Comparison of ENCODE assay signal across 2 cellular contexts in the genomic region with DNA sequence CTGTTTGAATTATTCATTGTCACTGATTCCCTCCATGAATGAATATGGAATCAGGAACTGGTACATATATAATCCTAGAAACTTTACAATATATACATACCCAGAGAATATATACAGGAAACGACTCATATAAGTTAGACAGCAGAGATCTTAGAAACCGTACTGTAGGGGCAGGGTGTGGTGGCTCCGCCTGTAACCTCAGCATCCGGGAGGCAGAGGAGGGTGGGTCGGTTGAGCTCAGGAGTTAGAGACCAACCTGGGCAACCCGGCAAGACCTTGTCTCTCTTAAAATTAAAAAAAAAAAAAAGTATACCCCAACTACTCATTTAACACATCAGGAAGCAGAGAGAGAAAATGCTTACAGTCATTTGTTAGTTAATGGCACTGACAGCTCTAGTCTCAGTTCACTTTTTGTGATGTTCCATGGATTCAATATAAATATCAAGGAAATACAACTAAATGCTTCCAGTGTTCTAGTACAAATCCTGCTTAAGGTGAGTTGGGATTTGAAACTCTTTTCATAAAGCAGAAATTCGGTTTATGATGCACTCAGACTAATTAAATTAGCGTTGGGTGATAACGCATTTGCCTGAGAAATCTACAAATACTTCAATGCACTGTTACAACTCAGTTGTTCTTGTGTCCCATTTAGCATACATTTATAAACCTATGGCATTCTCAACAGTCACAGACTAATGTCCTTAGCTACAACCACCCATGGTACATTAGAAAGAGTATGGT.
TF ChIP-seq lines count a peak whose summit lies in the region.

No MANE protein-coding gene starts in this region.

TF ChIP-seq in SK-N-SH, 30 proteins besides CTCF, POLR2A, EP300 and RAD21 (continued from another document):
- TF ChIP-seq, protein P1, sequence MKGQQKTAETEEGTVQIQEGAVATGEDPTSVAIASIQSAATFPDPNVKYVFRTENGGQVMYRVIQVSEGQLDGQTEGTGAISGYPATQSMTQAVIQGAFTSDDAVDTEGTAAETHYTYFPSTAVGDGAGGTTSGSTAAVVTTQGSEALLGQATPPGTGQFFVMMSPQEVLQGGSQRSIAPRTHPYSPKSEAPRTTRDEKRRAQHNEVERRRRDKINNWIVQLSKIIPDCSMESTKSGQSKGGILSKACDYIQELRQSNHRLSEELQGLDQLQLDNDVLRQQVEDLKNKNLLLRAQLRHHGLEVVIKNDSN (IDR thresholded peaks at IDR 0.05; ENCODE audit: borderline replicate concordance, low read depth), result no peak
- TF ChIP-seq TAF1 (IDR thresholded peaks at IDR 0.05; ENCODE audit: borderline replicate concordance, low read depth, low read length), result no peak
- TF ChIP-seq RXRA (IDR thresholded peaks at IDR 0.05; ENCODE audit: borderline replicate concordance, low read depth), result no peak
- no peak for TF ChIP-seq RFX5 (IDR thresholded peaks at IDR 0.05; ENCODE audit: low read length)
- TF ChIP-seq, protein P2, sequence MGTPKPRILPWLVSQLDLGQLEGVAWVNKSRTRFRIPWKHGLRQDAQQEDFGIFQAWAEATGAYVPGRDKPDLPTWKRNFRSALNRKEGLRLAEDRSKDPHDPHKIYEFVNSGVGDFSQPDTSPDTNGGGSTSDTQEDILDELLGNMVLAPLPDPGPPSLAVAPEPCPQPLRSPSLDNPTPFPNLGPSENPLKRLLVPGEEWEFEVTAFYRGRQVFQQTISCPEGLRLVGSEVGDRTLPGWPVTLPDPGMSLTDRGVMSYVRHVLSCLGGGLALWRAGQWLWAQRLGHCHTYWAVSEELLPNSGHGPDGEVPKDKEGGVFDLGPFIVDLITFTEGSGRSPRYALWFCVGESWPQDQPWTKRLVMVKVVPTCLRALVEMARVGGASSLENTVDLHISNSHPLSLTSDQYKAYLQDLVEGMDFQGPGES (IDR thresholded peaks at IDR 0.05; ENCODE audit: low read depth, low read length), result no peak
- TF ChIP-seq GABPA (IDR thresholded peaks at IDR 0.05; ENCODE audit: low read depth), result no peak
- no peak for TF ChIP-seq POLR2AphosphoS5 (IDR thresholded peaks at IDR 0.05; ENCODE audit: low read depth, low read length)
- TF ChIP-seq, protein P3, sequence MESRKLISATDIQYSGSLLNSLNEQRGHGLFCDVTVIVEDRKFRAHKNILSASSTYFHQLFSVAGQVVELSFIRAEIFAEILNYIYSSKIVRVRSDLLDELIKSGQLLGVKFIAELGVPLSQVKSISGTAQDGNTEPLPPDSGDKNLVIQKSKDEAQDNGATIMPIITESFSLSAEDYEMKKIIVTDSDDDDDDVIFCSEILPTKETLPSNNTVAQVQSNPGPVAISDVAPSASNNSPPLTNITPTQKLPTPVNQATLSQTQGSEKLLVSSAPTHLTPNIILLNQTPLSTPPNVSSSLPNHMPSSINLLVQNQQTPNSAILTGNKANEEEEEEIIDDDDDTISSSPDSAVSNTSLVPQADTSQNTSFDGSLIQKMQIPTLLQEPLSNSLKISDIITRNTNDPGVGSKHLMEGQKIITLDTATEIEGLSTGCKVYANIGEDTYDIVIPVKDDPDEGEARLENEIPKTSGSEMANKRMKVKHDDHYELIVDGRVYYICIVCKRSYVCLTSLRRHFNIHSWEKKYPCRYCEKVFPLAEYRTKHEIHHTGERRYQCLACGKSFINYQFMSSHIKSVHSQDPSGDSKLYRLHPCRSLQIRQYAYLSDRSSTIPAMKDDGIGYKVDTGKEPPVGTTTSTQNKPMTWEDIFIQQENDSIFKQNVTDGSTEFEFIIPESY (IDR thresholded peaks at IDR 0.05; ENCODE audit: borderline replicate concordance, low read depth), result no peak
- no peak for TF ChIP-seq EZH2phosphoT487 (IDR thresholded peaks at IDR 0.05; ENCODE audit: borderline replicate concordance, low read depth)
- TF ChIP-seq, protein P4, sequence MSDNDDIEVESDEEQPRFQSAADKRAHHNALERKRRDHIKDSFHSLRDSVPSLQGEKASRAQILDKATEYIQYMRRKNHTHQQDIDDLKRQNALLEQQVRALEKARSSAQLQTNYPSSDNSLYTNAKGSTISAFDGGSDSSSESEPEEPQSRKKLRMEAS (IDR thresholded peaks at IDR 0.05; ENCODE audit: low read depth), result no peak

TF ChIP-seq in SK-N-SH treated with all-trans-retinoic acid at 6 μM for 48 hours, 23 proteins besides CTCF, POLR2A, EP300 and RAD21 (continued from another document):
- TF ChIP-seq, protein P5, sequence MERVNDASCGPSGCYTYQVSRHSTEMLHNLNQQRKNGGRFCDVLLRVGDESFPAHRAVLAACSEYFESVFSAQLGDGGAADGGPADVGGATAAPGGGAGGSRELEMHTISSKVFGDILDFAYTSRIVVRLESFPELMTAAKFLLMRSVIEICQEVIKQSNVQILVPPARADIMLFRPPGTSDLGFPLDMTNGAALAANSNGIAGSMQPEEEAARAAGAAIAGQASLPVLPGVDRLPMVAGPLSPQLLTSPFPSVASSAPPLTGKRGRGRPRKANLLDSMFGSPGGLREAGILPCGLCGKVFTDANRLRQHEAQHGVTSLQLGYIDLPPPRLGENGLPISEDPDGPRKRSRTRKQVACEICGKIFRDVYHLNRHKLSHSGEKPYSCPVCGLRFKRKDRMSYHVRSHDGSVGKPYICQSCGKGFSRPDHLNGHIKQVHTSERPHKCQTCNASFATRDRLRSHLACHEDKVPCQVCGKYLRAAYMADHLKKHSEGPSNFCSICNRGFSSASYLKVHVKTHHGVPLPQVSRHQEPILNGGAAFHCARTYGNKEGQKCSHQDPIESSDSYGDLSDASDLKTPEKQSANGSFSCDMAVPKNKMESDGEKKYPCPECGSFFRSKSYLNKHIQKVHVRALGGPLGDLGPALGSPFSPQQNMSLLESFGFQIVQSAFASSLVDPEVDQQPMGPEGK (CRISPR knock-in tag; IDR thresholded peaks at IDR 0.05; ENCODE audit: borderline replicate concordance), result no peak
- TF ChIP-seq OSR1 (CRISPR knock-in tag; IDR thresholded peaks at IDR 0.05) (no peak), PPARA (CRISPR knock-in tag; IDR thresholded peaks at IDR 0.05; ENCODE audit: borderline replicate concordance) (no peak)
- TF ChIP-seq, protein P6, sequence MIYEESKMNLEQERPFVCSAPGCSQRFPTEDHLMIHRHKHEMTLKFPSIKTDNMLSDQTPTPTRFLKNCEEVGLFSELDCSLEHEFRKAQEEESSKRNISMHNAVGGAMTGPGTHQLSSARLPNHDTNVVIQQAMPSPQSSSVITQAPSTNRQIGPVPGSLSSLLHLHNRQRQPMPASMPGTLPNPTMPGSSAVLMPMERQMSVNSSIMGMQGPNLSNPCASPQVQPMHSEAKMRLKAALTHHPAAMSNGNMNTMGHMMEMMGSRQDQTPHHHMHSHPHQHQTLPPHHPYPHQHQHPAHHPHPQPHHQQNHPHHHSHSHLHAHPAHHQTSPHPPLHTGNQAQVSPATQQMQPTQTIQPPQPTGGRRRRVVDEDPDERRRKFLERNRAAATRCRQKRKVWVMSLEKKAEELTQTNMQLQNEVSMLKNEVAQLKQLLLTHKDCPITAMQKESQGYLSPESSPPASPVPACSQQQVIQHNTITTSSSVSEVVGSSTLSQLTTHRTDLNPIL (CRISPR knock-in tag; IDR thresholded peaks at IDR 0.05; ENCODE audit: low read depth), result no peak
